In genomic region chr6:84762941-84763396, GRCh38 we compare ENCODE assay signal across 10 cellular contexts. TPM values are rescaled to one million over a fixed set of nuclear protein-coding genes. Genes with fewer than 3 reads are reported as not detected.
DNase-seq lines count a peak whose midpoint lies in the region; ATAC-seq, FAIRE-seq and TF ChIP-seq lines count a peak whose summit lies in the region.
"Had no signal": no experiment of that assay in that cellular context is flagged by ENCODE, and none has a peak within 500 bp of the region (broad histone marks: within the 10 kb centered on the region; RNA-seq: fewer than 3 reads in every experiment).

No MANE protein-coding gene starts in this region.

- H2AFZ ChIP-seq in mammary epithelial cell (ENCODE audit: low read depth, low read length), result peak overlapping the region; percentile 64
- H2AFZ ChIP-seq in HepG2 (ENCODE audit: low read length), result no peak overlapping the region

- H3K27ac Mint-ChIP-seq in activated CD4-positive, alpha-beta T cell treated with anti-CD3 and anti-CD28 coated beads, Interleukin-2, amount 10 ng/mL, durations not matched to agents 24 days and 14 days, result peak overlapping the region; percentile 66

- no peak for FAIRE-seq in HepG2 (lab: Jason Lieb, UNC)

- H3K27me3 ChIP-seq in mammary epithelial cell (ENCODE audit: insufficient read depth, low read length) (peaks cover 71% of the 10 kb centered on the region), HepG2 (ENCODE audit: control insufficient read depth in 1 of 2, insufficient read depth in 2 of 2, low read length in 2 of 2) (peaks cover 13 to 48% of the 10 kb centered on the region in 2 experiments), transverse colon (peaks cover 100% of the 10 kb centered on the region)

- peaks cover 5% of the 10 kb centered on the region for H3K4me1 Mint-ChIP-seq in activated CD4-positive, alpha-beta T cell treated with anti-CD3 and anti-CD28 coated beads, Interleukin-2, amount 10 ng/mL, durations not matched to agents 24 days and 14 days

- no peaks in the 10 kb centered on the region for H3K79me2 ChIP-seq in mammary epithelial cell (ENCODE audit: insufficient read depth, low read length)
- H3K79me2 ChIP-seq in HepG2 (ENCODE audit: insufficient read depth, low read length), result no peaks in the 10 kb centered on the region

- ATAC-seq in HepG2, result peak; percentile 18; the same call in 1 of the 3 replicates

- H3K27me3 Mint-ChIP-seq in activated CD4-positive, alpha-beta T cell treated with anti-CD3 and anti-CD28 coated beads, Interleukin-2, amount 10 ng/mL, durations not matched to agents 24 days and 14 days, result peaks cover 59% of the 10 kb centered on the region

- H3K4me3 Mint-ChIP-seq in activated CD4-positive, alpha-beta T cell treated with anti-CD3 and anti-CD28 coated beads, Interleukin-2, amount 10 ng/mL, durations not matched to agents 24 days and 14 days, result no peak overlapping the region

- H3K36me3 ChIP-seq in mammary epithelial cell (ENCODE audit: insufficient read depth, low read length) (no peaks in the 10 kb centered on the region), HepG2 (replicated peaks in 1 of 2; ENCODE audit: control insufficient read depth in 1 of 2, insufficient read depth in 2 of 2, low read length in 2 of 2) (no peaks in the 10 kb centered on the region), transverse colon (no peaks in the 10 kb centered on the region)

- peaks cover 17% of the 10 kb centered on the region for H3K9me3 Mint-ChIP-seq in activated CD4-positive, alpha-beta T cell treated with anti-CD3 and anti-CD28 coated beads, Interleukin-2, amount 10 ng/mL, durations not matched to agents 24 days and 14 days

- H3K9ac ChIP-seq in mammary epithelial cell (ENCODE audit: insufficient read depth, low read length), result no peak overlapping the region
- no peak overlapping the region for H3K9ac ChIP-seq in HepG2 (ENCODE audit: insufficient read depth, low read depth, low read length)

- in situ Hi-C loops in mammary epithelial cell (cut with MboI; ENCODE audit: low sequenced_read_pairs in 2 of 2) (no loop called here), HepG2 (cut with HindIII; ENCODE audit: extremely low pct_ligation_motif_present, low pct_unique_long_range_greater_than_20kb) (no loop called here), transverse colon (cut with MboI; ENCODE audit: low pct_ligation_motif_present in 1 of 4, low pct_unique_long_range_greater_than_20kb in 1 of 4, low sequenced_read_pairs in 3 of 4) (no loop called here)

- POLR2A ChIA-PET in HepG2 (lab: Yijun Ruan, JAX), result no interaction called here

- H3K9me3 ChIP-seq in mammary epithelial cell (replicated peaks; ENCODE audit: insufficient read depth, low read length), result no peaks in the 10 kb centered on the region
- H3K9me3 ChIP-seq in HepG2 (ENCODE audit: low read length), result no peaks in the 10 kb centered on the region
- no peaks in the 10 kb centered on the region for H3K9me3 ChIP-seq in transverse colon

- BruUV-seq in mammary epithelial cell (replicated peaks; lab: Mats Ljungman, UMichigan) (no TSS peak), HepG2 (replicated peaks; lab: Mats Ljungman, UMichigan) (no TSS peak)

- intact Hi-C loops in activated CD4-positive, alpha-beta T cell treated with anti-CD3 and anti-CD28 coated beads, Interleukin-2, amount 10 ng/mL, durations not matched to agents 24 days and 14 days (cut with micrococcal nuclease), result loop anchor here (10.0 kb wide), 2 partner anchors 908 to 1058 kb away; partner anchors contain the start of genes CYB5R4, RIPPLY2 and SNAP91
- intact Hi-C loops in mammary epithelial cell (cut with micrococcal nuclease) (loop anchor here (10.0 kb wide), 1 partner anchor 188 kb away; no protein-coding TSS in a partner anchor), HepG2 (cut with micrococcal nuclease; ENCODE audit: unreplicated experiment) (no loop called here), transverse colon (cut with DNase I; ENCODE audit: low total_unique reads) (no loop called here)

- dilution Hi-C loops in mammary epithelial cell (cut with HindIII; ENCODE audit: low sequenced_read_pairs), result no loop called here

- peak overlapping the region; percentile 61 for H3K4me2 ChIP-seq in mammary epithelial cell (ENCODE audit: insufficient read depth, low read depth, low read length)
- H3K4me2 ChIP-seq in HepG2 (ENCODE audit: low read depth, low read length), result no peak overlapping the region

- no peak overlapping the region for H3K27ac ChIP-seq in mammary epithelial cell (ENCODE audit: insufficient read depth, low read depth, low read length)
- H3K27ac ChIP-seq in HepG2 (ENCODE audit: extremely low read length, insufficient read depth, low read length), result no peak overlapping the region
- H3K27ac ChIP-seq in transverse colon, result peak overlapping the region; percentile 45 to 69 (median 54)

- H4K20me1 ChIP-seq in mammary epithelial cell (ENCODE audit: insufficient read depth, low read length), result peaks cover 4% of the 10 kb centered on the region
- H4K20me1 ChIP-seq in HepG2 (ENCODE audit: insufficient read depth, low read length), result no peaks in the 10 kb centered on the region

- H3K4me3 ChIP-seq in mammary epithelial cell (replicated peaks in 1 of 3; ENCODE audit: insufficient read depth in 1 of 3, low read depth in 2 of 3, low read length in 3 of 3), result no peak overlapping the region
- no peak overlapping the region for H3K4me3 ChIP-seq in HepG2 (replicated peaks in 1 of 3; ENCODE audit: insufficient read depth in 1 of 3, low read depth in 2 of 3, low read length in 3 of 3)
- peak overlapping the region in 3 of 4 donors; percentile 7 to 49 (median 32) for H3K4me3 ChIP-seq in transverse colon

- H3K4me1 ChIP-seq in mammary epithelial cell (ENCODE audit: insufficient read depth, low read length) (peaks cover 10% of the 10 kb centered on the region), HepG2 (ENCODE audit: insufficient read depth, low read length) (no peaks in the 10 kb centered on the region), transverse colon (peaks cover 0 to 24% (median 18%) of the 10 kb centered on the region in 4 donors)

- peak; percentile 56 for DNase-seq in activated CD4-positive, alpha-beta T cell treated with anti-CD3 and anti-CD28 coated beads, Interleukin-2, amount 10 ng/mL, durations not matched to agents 24 days and 14 days
- DNase-seq in activated CD4-positive, alpha-beta T cell treated with anti-CD3 and anti-CD28 coated beads, Interleukin-2, amount 50 U/mL, for 4 hours, result no peak
- DNase-seq in mammary epithelial cell (no peak), HepG2 (ENCODE audit: low spot score) (no peak), transverse colon (no peak), kidney glomerular epithelial cell (lab: John Stamatoyannopoulos, UW) (no peak), HCEC 1CT (no peak)
- DNase-seq in stimulated activated CD8-positive, alpha-beta memory T cell treated with anti-CD3 and anti-CD28 coated beads, Interleukin-4, amount 100 ng/mL, for 48 hours, result no peak
- DNase-seq: C1 segment of cervical spinal cord, caudate nucleus had no signal

- CTCF ChIA-PET in mammary epithelial cell (lab: Charles Lee; ENCODE audit: low non-redundant PET) (no interaction called here), HepG2 (lab: Yijun Ruan, JAX; ENCODE audit: low intra/inter-chr PET ratio, low total read pairs) (no interaction called here)

- H3K36me3 Mint-ChIP-seq in activated CD4-positive, alpha-beta T cell treated with anti-CD3 and anti-CD28 coated beads, Interleukin-2, amount 10 ng/mL, durations not matched to agents 24 days and 14 days (ENCODE audit: low read depth), result peaks cover 7% of the 10 kb centered on the region

- TF ChIP-seq POLR2A in HepG2 (IDR thresholded peaks at IDR 0.05; ENCODE audit: insufficient read depth in 1 of 2, low read depth in 2 of 2, low read length in 2 of 2) (no peak), transverse colon (IDR thresholded peaks at IDR 0.05) (no peak)

- 9% methylated on average over 18 of the region's 38 CpGs for WGBS in mammary epithelial cell (ENCODE audit: low coverage, missing lambda C conversion rate)
- WGBS in HepG2 (ENCODE audit: low lambda C conversion rate), result 42% methylated on average over 7 of the region's 38 CpGs
- WGBS in transverse colon (ENCODE audit: low coverage in 1 of 2), 2 donors, result 0 to 8% methylated on average over 5 to 38 of the region's 38 CpGs

- TF ChIP-seq CTCF in mammary epithelial cell (conservative IDR thresholded peaks at IDR 0.05 in 1 of 2, IDR thresholded peaks at IDR 0.05 in 1 of 2; ENCODE audit: extremely low read depth in 1 of 2, insufficient read depth in 1 of 2, low read depth in 1 of 2, low read length in 2 of 2), result no peak
- TF ChIP-seq CTCF in HepG2 (CRISPR knock-in tag; IDR thresholded peaks at IDR 0.05), result no peak
- TF ChIP-seq CTCF in transverse colon (IDR thresholded peaks at IDR 0.05), result no peak

- TF ChIP-seq EP300 in HepG2 (IDR thresholded peaks at IDR 0.05; ENCODE audit: low read depth in 2 of 2, low read length in 2 of 2), result no peak
- TF ChIP-seq EP300 in HepG2 (CRISPR knock-in tag; IDR thresholded peaks at IDR 0.05; ENCODE audit: borderline replicate concordance), result no peak
- no peak for TF ChIP-seq EP300 in transverse colon (IDR thresholded peaks at IDR 0.05; ENCODE audit: low read depth)

- TF ChIP-seq RAD21 in HepG2 (CRISPR knock-in tag; IDR thresholded peaks at IDR 0.05), result no peak

RNA-seq across cellular contexts. Expression of gene TBX18, which starts 1.4 kb away (rescaled TPM):
- total RNA-seq in activated CD4-positive, alpha-beta T cell treated with anti-CD3 and anti-CD28 coated beads, Interleukin-2, amount 10 ng/mL, durations not matched to agents 24 days and 14 days, result not detected in 2 replicates
- not detected for total RNA-seq in mammary epithelial cell
- polyA plus RNA-seq in mammary epithelial cell, result 0.06 TPM
- polyA minus RNA-seq in mammary epithelial cell, result 1.8 TPM
- total RNA-seq in HepG2 (2016; rRNA removed; fragmentation: Illumina TruSeq; extraction: Trizol), result not detected in 2 replicates
- not detected in 2 replicates for total RNA-seq in HepG2 (2016; cell fraction: cytosol; rRNA removed; fragmentation: Illumina TruSeq; extraction: Trizol; ENCODE audit: low read depth)
- total RNA-seq in HepG2 (2016; cell fraction: insoluble cytoplasmic fraction; rRNA removed; fragmentation: Illumina TruSeq; extraction: Trizol), result not detected in 2 replicates
- not detected in 2 replicates for total RNA-seq in HepG2 (2016; cell fraction: membrane; rRNA removed; fragmentation: Illumina TruSeq; extraction: Trizol)
- not detected in 2 replicates for total RNA-seq in HepG2 (2016; cell fraction: nucleus; rRNA removed; fragmentation: Illumina TruSeq; extraction: Trizol)
- polyA plus RNA-seq in HepG2 (2011; rRNA removed), result not detected in 2 replicates
- not detected in 2 replicates for polyA plus RNA-seq in HepG2 (2011; cell fraction: cytosol; rRNA removed)
- 0.02 TPM in 1 of 2 replicates, not detected in the other for polyA plus RNA-seq in HepG2 (2011; cell fraction: nucleus; rRNA removed)
- polyA plus RNA-seq in HepG2 (2012), result not detected in 2 replicates
- not detected in 2 replicates for polyA plus RNA-seq in HepG2 (2016; cell fraction: cytosol; fragmentation: Illumina TruSeq; extraction: Trizol; ENCODE audit: low read depth)
- not detected in 2 replicates for polyA plus RNA-seq in HepG2 (2016; cell fraction: insoluble cytoplasmic fraction; fragmentation: Illumina TruSeq; extraction: Trizol; ENCODE audit: low read depth)
- polyA plus RNA-seq in HepG2 (2016; cell fraction: membrane; fragmentation: Illumina TruSeq; extraction: Trizol; ENCODE audit: low read depth), result not detected in 2 replicates
- polyA plus RNA-seq in HepG2 (2016; cell fraction: nucleus; fragmentation: Illumina TruSeq; extraction: Trizol; ENCODE audit: insufficient read depth, low read depth), result not detected in 2 replicates
- polyA minus RNA-seq in HepG2 (2011; rRNA and poly(A)+ RNA removed; ENCODE audit: low replicate concordance), result 0.12 and 0.94 TPM in 2 replicates
- not detected in 2 replicates for polyA minus RNA-seq in HepG2 (2011; cell fraction: cytosol; rRNA and poly(A)+ RNA removed)
- not detected in 2 replicates for polyA minus RNA-seq in HepG2 (2011; cell fraction: nucleus; rRNA and poly(A)+ RNA removed)
- total RNA-seq in transverse colon, result 1 to 10 TPM in 2 of 4 donors, under 1 TPM in 2; 0.14 to 3.2 (median 1.9) TPM

Comparison
In these comparisons a context has a peak if more than half of its experiments do, and no peak if none do; other contexts are left out.
1. H3K27ac ChIP-seq: peak in transverse colon (4 of 4); none in mammary epithelial cell (single experiment) and HepG2 (single experiment).
2. H3K4me3 ChIP-seq: peak in transverse colon (3 of 4); none in mammary epithelial cell (0 of 3) and HepG2 (0 of 3).
3. intact Hi-C loops: an anchor here in activated CD4-positive, alpha-beta T cell treated with anti-CD3 and anti-CD28 coated beads, Interleukin-2, amount 10 ng/mL, durations not matched to agents 24 days and 14 days (10.0 kb wide) and mammary epithelial cell (10.0 kb wide); none called in HepG2 and transverse colon.